In genomic region chr9:124297915-124298645, GRCh38 we compare ENCODE assay signal across 16 cellular contexts. TPM values are rescaled to one million over a fixed set of nuclear protein-coding genes. Genes with fewer than 3 reads are reported as not detected.
DNase-seq lines count a peak whose midpoint lies in the region; ATAC-seq, FAIRE-seq and TF ChIP-seq lines count a peak whose summit lies in the region.
"Had no signal": no experiment of that assay in that cellular context is flagged by ENCODE, and none has a peak within 500 bp of the region (broad histone marks: within the 10 kb centered on the region; RNA-seq: fewer than 3 reads in every experiment).

No MANE protein-coding gene starts in this region.

- H3K4me2 ChIP-seq in PC-3 (ENCODE audit: low read length) (peak overlapping the region; percentile 64), H1 (ENCODE audit: insufficient read depth in 1 of 2, low read depth in 2 of 2, low read length in 2 of 2) (no peak overlapping the region), trophoblast cell (ENCODE audit: low read length) (no peak overlapping the region)
- H3K4me2 ChIP-seq: KMS-11, smooth muscle cell had no signal

- H3K18ac ChIP-seq in H1 (ENCODE audit: extremely low read depth, low read length) (no peak overlapping the region; the same call in 1 of the 2 replicates), trophoblast cell (ENCODE audit: low read length) (peak overlapping the region; percentile 35)

- H4K20me1 ChIP-seq in PC-3 (ENCODE audit: low read length) (no peaks in the 10 kb centered on the region), H1 (replicated peaks in 1 of 2; ENCODE audit: control insufficient read depth in 1 of 2, insufficient read depth in 2 of 2, low read length in 2 of 2) (peaks cover 0 to 10% of the 10 kb centered on the region in 2 experiments)

- FAIRE-seq in H1 (lab: Jason Lieb, UNC), result no peak

- whole genome bisulfite sequencing in H1 (ENCODE audit: extremely low coverage in 1 of 2, insufficient coverage in 1 of 2, insufficient read length in 1 of 2, insufficient replicate concordance in 2 of 2, low coverage in 1 of 2, low lambda C conversion rate in 2 of 2, missing lambda C conversion rate in 1 of 2), 2 experiments, result 78% methylated on average over 14 of the region's 14 CpGs; no CpG with 5 or more reads in 1 of the 2 experiments
- no CpG with 5 or more reads among the region's 14 CpGs for WGBS in trophoblast cell (ENCODE audit: extremely low coverage, insufficient coverage, insufficient read length)

- no peaks in the 10 kb centered on the region for H3K23me2 ChIP-seq in H1 (ENCODE audit: low read depth, low read length)

- TF ChIP-seq CTCF in PC-3 (conservative IDR thresholded peaks at IDR 0.05; ENCODE audit: low read depth, low read length) (no peak), H1 (IDR thresholded peaks at IDR 0.05; ENCODE audit: control extremely low read depth in 1 of 3, insufficient read depth in 1 of 3, low read depth in 1 of 3, low read length in 3 of 3) (no peak), GM13977 (IDR thresholded peaks at IDR 0.05; ENCODE audit: extremely low read depth, insufficient read depth, missing control alignments) (no peak)

- H3K79me1 ChIP-seq in H1 (ENCODE audit: low read depth, low read length) (peaks cover 7% of the 10 kb centered on the region; the same call in 1 of the 2 replicates), trophoblast cell (ENCODE audit: low read length) (peaks cover 50% of the 10 kb centered on the region)

- no peak for DNase-seq in PC-3
- DNase-seq in H1 (ENCODE audit: low read depth in 1 of 2, low spot score in 2 of 2), result no peak
- DNase-seq in trophoblast cell, result no peak
- DNase-seq in NCI-H128 (lab: John Stamatoyannopoulos, UW; ENCODE audit: unreplicated experiment), result no peak
- DNase-seq in GM13977 (ENCODE audit: low spot score), result no peak
- no peak for DNase-seq in KG1 (lab: John Stamatoyannopoulos, UW)
- DNase-seq in activated gamma-delta T cell (lab: John Stamatoyannopoulos, UW), result no peak
- DNase-seq: DMS53; NCI-H146; NCI-H510A; OCI-M1; stimulated activated naive CD8-positive, alpha-beta T cell treated with anti-CD3 and anti-CD28 coated beads, Interleukin-15, Interleukin-2, amounts not matched to agents 100 U/mL and 50 U/mL, for 24 hours had no signal

- H3K9me2 ChIP-seq in PC-3 (replicated peaks; ENCODE audit: low read length), result no peaks in the 10 kb centered on the region

- H3K4me3 ChIP-seq in PC-3 (ENCODE audit: low read length) (no peak overlapping the region; the same call in 1 of the 2 replicates), H1 (ENCODE audit: extremely low read depth in 1 of 4, insufficient read depth in 2 of 4, low read depth in 3 of 4, low read length in 4 of 4) (no peak overlapping the region), trophoblast cell (ENCODE audit: low read depth, low read length) (no peak overlapping the region)
- H3K4me3 ChIP-seq: smooth muscle cell had no signal

- intact Hi-C loops in PC-3 (cut with micrococcal nuclease), result no loop called here

- H3K14ac ChIP-seq in H1 (ENCODE audit: insufficient read length), result no peak overlapping the region
- peak overlapping the region; percentile 22 for H3K14ac ChIP-seq in trophoblast cell (ENCODE audit: low read length)

- no peak overlapping the region for H2AFZ ChIP-seq in PC-3 (ENCODE audit: low read length)
- no peak overlapping the region for H2AFZ ChIP-seq in H1 (ENCODE audit: low read length)
- no peak overlapping the region for H2AFZ ChIP-seq in trophoblast cell (ENCODE audit: insufficient read depth, low read length, poor library complexity)

- no peak for TF ChIP-seq EP300 in H1 (IDR thresholded peaks at IDR 0.05; ENCODE audit: borderline replicate concordance in 1 of 2, low read depth in 2 of 2, low read length in 2 of 2)

- no peak overlapping the region; the same call in 1 of the 2 replicates for H2BK15ac ChIP-seq in H1 (ENCODE audit: low read length)

- H3K36me3 ChIP-seq in PC-3 (ENCODE audit: low read depth, low read length) (no peaks in the 10 kb centered on the region; the same call in 1 of the 2 replicates), H1 (ENCODE audit: control insufficient read depth in 2 of 4, insufficient read depth in 4 of 4, low read length in 3 of 4) (no peaks in the 10 kb centered on the region), trophoblast cell (ENCODE audit: control insufficient read depth in 1 of 2, insufficient read depth in 2 of 2, low read length in 2 of 2) (peaks cover 7 to 9% of the 10 kb centered on the region in 2 experiments)

- H3K23ac ChIP-seq in H1 (ENCODE audit: insufficient read length) (no peak overlapping the region), trophoblast cell (ENCODE audit: low read length) (no peak overlapping the region)

- ATAC-seq in GM18505 (IDR thresholded peaks at IDR 0.05; ENCODE audit: unreplicated experiment), result no peak
- ATAC-seq in PC-3, result peak; percentile 5; the same call in 1 of the 2 replicates
- ATAC-seq: stimulated activated naive CD8-positive, alpha-beta T cell treated with anti-CD3 and anti-CD28 coated beads, Interleukin-15, Interleukin-2, amounts not matched to agents 100 U/mL and 50 U/mL, for 24 hours had no signal

- no peaks in the 10 kb centered on the region for H3F3A ChIP-seq in PC-3 (ENCODE audit: low read length, unreplicated experiment)

- H2AK5ac ChIP-seq in H1 (ENCODE audit: low read depth, low read length) (no peak overlapping the region), trophoblast cell (ENCODE audit: low read length) (peak overlapping the region; percentile 40)

- H3K9ac ChIP-seq in PC-3 (ENCODE audit: low read length), result peak overlapping the region; percentile 34; the same call in 1 of the 2 replicates
- no peak overlapping the region for H3K9ac ChIP-seq in H1 (replicated peaks in 1 of 4; ENCODE audit: extremely low read depth in 1 of 4, low read depth in 3 of 4, low read length in 3 of 4)
- H3K9ac ChIP-seq in trophoblast cell (ENCODE audit: low read length), result no peak overlapping the region
- H3K9ac ChIP-seq: KMS-11 had no signal

- no peak overlapping the region for H2BK20ac ChIP-seq in H1 (ENCODE audit: low read length)

- H4K12ac ChIP-seq in trophoblast cell (ENCODE audit: low read depth, low read length), result no peak overlapping the region

- H3K27ac ChIP-seq in PC-3 (ENCODE audit: low read length), result peak overlapping the region; percentile 74
- H3K27ac ChIP-seq in H1 (ENCODE audit: low read depth, low read length), result no peak overlapping the region
- no peak overlapping the region for H3K27ac ChIP-seq in trophoblast cell (ENCODE audit: low read depth, low read length)
- H3K27ac ChIP-seq: KMS-11 had no signal

- H3K27me3 ChIP-seq in PC-3 (ENCODE audit: low read length), result no peaks in the 10 kb centered on the region
- no peaks in the 10 kb centered on the region for H3K27me3 ChIP-seq in H1 (replicated peaks in 1 of 4; ENCODE audit: control insufficient read depth in 3 of 4, extremely low read depth in 1 of 4, insufficient read depth in 3 of 4, low read length in 3 of 4)
- H3K27me3 ChIP-seq in trophoblast cell (ENCODE audit: insufficient read depth, low read length), result no peaks in the 10 kb centered on the region
- H3K27me3 ChIP-seq: dorsolateral prefrontal cortex had no signal

- no peak overlapping the region for H4K5ac ChIP-seq in H1 (ENCODE audit: insufficient read length, low read depth, low read length)

- H3K56ac ChIP-seq in H1 (replicated peaks; ENCODE audit: insufficient read length, low read depth, low read length), result no peak overlapping the region

- no peak overlapping the region for H4K91ac ChIP-seq in H1 (replicated peaks; ENCODE audit: insufficient read length, low read length)
- H4K91ac ChIP-seq in trophoblast cell (ENCODE audit: low read depth, low read length), result peak overlapping the region; percentile 49

- H3K9me3 ChIP-seq in PC-3 (ENCODE audit: low read length) (no peaks in the 10 kb centered on the region), H1 (ENCODE audit: insufficient read depth in 2 of 2, low read depth in 1 of 2, low read length in 1 of 2) (no peaks in the 10 kb centered on the region), trophoblast cell (ENCODE audit: insufficient read depth, low read depth, low read length) (no peaks in the 10 kb centered on the region)

- H2BK120ac ChIP-seq in H1 (replicated peaks; ENCODE audit: low read depth, low read length) (no peak overlapping the region), trophoblast cell (ENCODE audit: insufficient read depth, low read length, poor library complexity) (peak overlapping the region; percentile 13)

- H3K4me1 ChIP-seq in PC-3 (ENCODE audit: insufficient read depth, low read length) (peaks cover 58% of the 10 kb centered on the region), H1 (replicated peaks in 1 of 4; ENCODE audit: control insufficient read depth in 3 of 4, insufficient read depth in 4 of 4, low read length in 3 of 4) (peaks cover 0 to 18% (median 12%) of the 10 kb centered on the region in 4 experiments; a peak in 5 of 7 replicates), trophoblast cell (ENCODE audit: control insufficient read depth in 1 of 2, insufficient read depth in 2 of 2, low read length in 2 of 2) (peaks cover 71 to 75% of the 10 kb centered on the region in 2 experiments)

- TF ChIP-seq RAD21 in H1 (IDR thresholded peaks at IDR 0.05 in 1 of 2, conservative IDR thresholded peaks at IDR 0.05 in 1 of 2; ENCODE audit: low read depth in 2 of 2, low read length in 2 of 2), result no peak

- POLR2A ChIA-PET in PC-3 (lab: Charles Lee; ENCODE audit: unreplicated experiment), result no interaction called here
- POLR2A ChIA-PET in H1 (lab: Charles Lee; ENCODE audit: partially characterized antibody), result interaction anchor here (1.1 to 2.1 kb wide), 2 partner anchors 33 to 39 kb away, joined by 4 to 5 read pairs; no protein-coding TSS in a partner anchor

- H3K4ac ChIP-seq in H1 (replicated peaks; ENCODE audit: insufficient read length, low read depth, low read length) (no peak overlapping the region), trophoblast cell (ENCODE audit: low read depth, low read length) (peak overlapping the region; percentile 35)

- H2BK5ac ChIP-seq in H1 (ENCODE audit: low read depth, low read length) (no peak overlapping the region; the same call in 1 of the 2 replicates), trophoblast cell (ENCODE audit: low read depth, low read length, poor library complexity) (peak overlapping the region; percentile 10)

- TF ChIP-seq POLR2A in GM18505 (IDR thresholded peaks at IDR 0.05; ENCODE audit: borderline replicate concordance, extremely low read depth, insufficient read depth, insufficient read length), result peak; percentile 7
- TF ChIP-seq POLR2A in H1 (IDR thresholded peaks at IDR 0.05; ENCODE audit: control extremely low read depth in 1 of 2, low read depth in 2 of 2, low read length in 2 of 2), result no peak

- CTCF ChIA-PET in PC-3 (lab: Charles Lee), result no interaction called here
- CTCF ChIA-PET in H1 (lab: Charles Lee; ENCODE audit: partially characterized antibody), result interaction anchor here (0.9 to 2.4 kb wide), 8 partner anchors 10 to 171 kb away, joined by 3 to 23 read pairs (median 3); no protein-coding TSS in a partner anchor

- in situ Hi-C loops in GM13977 (cut with MboI; ENCODE audit: low pct_unique_long_range_greater_than_20kb, low sequenced_read_pairs, unreplicated experiment), result loop anchor here (10.0 kb wide), 1 partner anchor 163 kb away; no protein-coding TSS in a partner anchor

- no peak overlapping the region; the same call in 1 of the 2 replicates for H2BK12ac ChIP-seq in H1 (ENCODE audit: low read depth, low read length)
- peak overlapping the region; percentile 24 for H2BK12ac ChIP-seq in trophoblast cell (ENCODE audit: low read length)

- H4K8ac ChIP-seq in H1 (ENCODE audit: extremely low read depth, insufficient read depth, low read length) (no peak overlapping the region), trophoblast cell (ENCODE audit: low read depth, low read length) (peak overlapping the region; percentile 17)

- H3K79me2 ChIP-seq in PC-3 (ENCODE audit: low read length), result peaks cover 65% of the 10 kb centered on the region
- H3K79me2 ChIP-seq in H1 (ENCODE audit: control insufficient read depth in 1 of 2, insufficient read depth in 2 of 2, low read length in 2 of 2), result no peaks in the 10 kb centered on the region
- peaks cover 9% of the 10 kb centered on the region for H3K79me2 ChIP-seq in trophoblast cell (ENCODE audit: control insufficient read depth, insufficient read depth, low read length, poor library complexity)

- BruUV-seq in PC-3 (replicated peaks; lab: Mats Ljungman, UMichigan), result no TSS peak

RNA-seq across cellular contexts. Expression of gene NEK6, which starts 40.3 kb away (rescaled TPM):
- total RNA-seq in PC-3 (2014; rRNA removed), result 21.1 and 22.1 TPM in 2 replicates
- 16.6 and 19.7 TPM in 2 replicates for total RNA-seq in H1 (2021; fragmentation: NEBNext Ultra II Directional; extraction: Animal tissue kit (Norgen Biotek cat#: 25700))
- 17.7 and 23.9 TPM in 2 replicates for polyA plus RNA-seq in H1 (2011; rRNA removed)
- 12.8 TPM for polyA plus RNA-seq in H1 (2011; cell fraction: cytosol; rRNA removed)
- 19.1 TPM for polyA plus RNA-seq in H1 (2011; cell fraction: nucleus; rRNA removed)
- 8.7 to 13.7 TPM (median 12.4 TPM) in 4 replicates for polyA plus RNA-seq in H1 (2012, experiment 1 of 2)
- 6.3 TPM for polyA plus RNA-seq in H1 (2012, experiment 2 of 2)
- 9.1 TPM for polyA plus RNA-seq in H1 (2013, experiment 1 of 2)
- 9.1 TPM for polyA plus RNA-seq in H1 (2013, experiment 2 of 2)
- polyA minus RNA-seq in H1 (2011; rRNA and poly(A)+ RNA removed), result 21.8 and 31.4 TPM in 2 replicates
- polyA minus RNA-seq in H1 (2011; cell fraction: cytosol; rRNA and poly(A)+ RNA removed), result 7.7 TPM
- polyA minus RNA-seq in H1 (2011; cell fraction: nucleus; rRNA and poly(A)+ RNA removed), result 18.9 TPM
- 51.6 and 53.5 TPM in 2 replicates for polyA plus RNA-seq in trophoblast cell (2013)
